8 cellular contexts compared by ENCODE assay signal in the genomic region with DNA sequence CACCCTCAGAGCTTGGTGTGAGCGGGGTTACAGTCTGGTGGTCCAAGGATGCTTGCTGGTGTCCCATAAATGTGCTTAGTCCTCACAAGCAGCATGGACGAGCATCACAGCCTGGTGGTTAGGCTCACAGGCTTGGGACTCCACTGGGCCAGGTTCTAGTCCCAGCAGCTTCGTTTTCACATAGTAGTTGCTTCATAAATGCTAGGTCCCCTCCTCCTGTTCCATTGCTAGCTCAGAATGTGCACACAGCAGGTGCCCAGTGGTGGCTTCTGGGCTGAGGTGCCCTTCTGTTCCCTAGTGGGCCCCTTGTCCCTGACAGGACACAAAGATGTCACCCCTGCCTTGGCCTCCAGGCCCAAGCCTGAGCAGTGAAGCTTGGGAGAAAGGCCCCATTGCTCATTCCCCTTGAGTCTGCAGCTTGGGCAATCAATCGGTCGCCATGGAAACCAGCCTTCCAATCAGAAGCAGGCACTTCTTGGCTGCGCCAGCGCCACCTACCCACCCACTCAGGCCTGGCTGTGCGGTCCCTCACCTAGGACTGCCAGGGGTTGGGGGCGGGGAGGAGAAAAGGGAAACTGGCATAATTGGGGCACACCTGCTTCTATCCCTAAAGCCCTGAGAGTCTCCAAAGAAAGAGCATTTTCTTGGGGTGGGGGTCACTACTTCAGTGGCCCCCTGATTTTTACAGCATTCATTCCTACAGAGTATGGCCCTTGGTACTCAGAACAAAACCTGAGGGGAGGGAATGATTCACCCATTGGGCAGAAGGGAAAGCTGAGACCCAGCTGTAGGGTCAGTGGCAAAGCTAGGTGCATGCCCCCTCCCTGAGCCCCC. TPM values are rescaled to one million over a fixed set of nuclear protein-coding genes. Genes with fewer than 3 reads are reported as not detected.
A peak's percentile ranks its signal among the peaks of the same experiment; 100 is the strongest.
DNase-seq lines count a peak whose midpoint lies in the region; ATAC-seq and TF ChIP-seq lines count a peak whose summit lies in the region.

No MANE protein-coding gene starts in this region.

- intact Hi-C loops in A673 (cut with micrococcal nuclease; ENCODE audit: unreplicated experiment) = no loop called here

- no peak overlapping the region for H3K27ac ChIP-seq in A673 (ENCODE audit: low read depth, low read length, poor library complexity, severe bottlenecking)

- H3K4me3 Mint-ChIP-seq in type B pancreatic cell = no peak overlapping the region

- peak overlapping the region; percentile 42 for H3K27ac Mint-ChIP-seq in type B pancreatic cell

- CTCF ChIA-PET in A673 (lab: Charles Lee) = interaction anchor here (0.8 to 1.1 kb wide), 2 partner anchors 70 to 98 kb away, joined by 4 read pairs; no protein-coding TSS in a partner anchor

- TF ChIP-seq CTCF in A673 (conservative IDR thresholded peaks at IDR 0.05; ENCODE audit: low read depth, low read length) = peak; percentile 54
- TF ChIP-seq CTCF in GM10266 (IDR thresholded peaks at IDR 0.05; ENCODE audit: control insufficient read depth, insufficient read depth, low read depth, missing control alignments) = no peak
- TF ChIP-seq CTCF in type B pancreatic cell (conservative IDR thresholded peaks at IDR 0.05) = peak; percentile 42

- POLR2A ChIA-PET in A673 (lab: Charles Lee; ENCODE audit: low non-redundant PET) = no interaction called here

- no peaks in the 10 kb centered on the region for H3K36me3 ChIP-seq in A673 (ENCODE audit: insufficient read depth, low read length, poor library complexity, severe bottlenecking)

- peaks cover 9% of the 10 kb centered on the region for H3K4me1 Mint-ChIP-seq in type B pancreatic cell (ENCODE audit: unreplicated experiment)

- BruUV-seq in A673 (replicated peaks; lab: Mats Ljungman, UMichigan) = no TSS peak

- DNase-seq in A673 (ENCODE audit: low spot score) = peak; percentile 83
- DNase-seq in GM10266 (ENCODE audit: extremely low spot score) = peak; percentile 81
- DNase-seq in NCI-H2171 (lab: John Stamatoyannopoulos, UW) = peak; percentile 63
- peak; percentile 29 for DNase-seq in activated CD4-positive, alpha-beta T cell treated with anti-CD3 and anti-CD28 coated beads, Interleukin-2, amount 50 U/mL, for 1 hour
- DNase-seq in hypothalamus (lab: John Stamatoyannopoulos, UW) = peak in 38 of 51 donors; percentile 14 to 81 (median 60)
- no peak for DNase-seq in type B pancreatic cell (ENCODE audit: extremely low spot score, unreplicated experiment)

- no peaks in the 10 kb centered on the region for H3K36me3 Mint-ChIP-seq in type B pancreatic cell

- peaks cover 86% of the 10 kb centered on the region for H3K27me3 Mint-ChIP-seq in type B pancreatic cell

- H3K4me3 ChIP-seq in A673 (ENCODE audit: low read depth, low read length, poor library complexity, severe bottlenecking) = no peak overlapping the region

- ATAC-seq in GM19452 (IDR thresholded peaks at IDR 0.05; ENCODE audit: unreplicated experiment) = no peak
- ATAC-seq in GM18907 (IDR thresholded peaks at IDR 0.05; ENCODE audit: unreplicated experiment) = no peak

- H3K9me3 Mint-ChIP-seq in type B pancreatic cell = no peaks in the 10 kb centered on the region

- H3K9me3 ChIP-seq in A673 (ENCODE audit: low read depth, low read length, poor library complexity, severe bottlenecking) = no peaks in the 10 kb centered on the region

- H3K4me1 ChIP-seq in A673 (ENCODE audit: insufficient read depth, low read length, poor library complexity, severe bottlenecking) = peaks cover 21% of the 10 kb centered on the region

- H3K27me3 ChIP-seq in A673 (replicated peaks; ENCODE audit: insufficient read depth, low read depth, low read length, poor library complexity) = peaks cover 18% of the 10 kb centered on the region

RNA-seq across cellular contexts. Expression of gene CYTH4, which starts 48.1 kb away (rescaled TPM):
- not detected in 2 replicates for total RNA-seq in A673 (2021)
- total RNA-seq in type B pancreatic cell (ENCODE audit: low replicate concordance) = not detected in 2 replicates
